In genomic region chr6:76166874-76167273, GRCh38 we compare ENCODE assay signal across 22 cellular contexts.
DNase-seq lines count a peak whose midpoint lies in the region; ATAC-seq and TF ChIP-seq lines count a peak whose summit lies in the region.
"Had no signal": no experiment of that assay in that cellular context is flagged by ENCODE, and none has a peak within 500 bp of the region (broad histone marks: within the 10 kb centered on the region; RNA-seq: fewer than 3 reads in every experiment).

No MANE protein-coding gene starts in this region.

- H3K4me3 Mint-ChIP-seq in stimulated activated naive CD8-positive, alpha-beta T cell treated with anti-CD3 and anti-CD28 coated beads, Interleukin-15, amount 100 ng/mL, for 72 hours = no peak overlapping the region
- H3K4me3 Mint-ChIP-seq in natural killer cell = no peak overlapping the region
- H3K4me3 Mint-ChIP-seq: CD8-positive, alpha-beta memory T cell; H9; T-helper 1 cell treated with Interleukin-12 subunit alpha and Interleukin-12 subunit beta and Interleukin-4 antibody, amounts not matched to agents 30 μg/mL and 1 μg/mL, for 36 hours had no signal

- H3K27me3 Mint-ChIP-seq in stimulated activated naive CD8-positive, alpha-beta T cell treated with anti-CD3 and anti-CD28 coated beads, Interleukin-15, amount 100 ng/mL, for 72 hours = no peaks in the 10 kb centered on the region
- H3K27me3 Mint-ChIP-seq in natural killer cell (ENCODE audit: low read depth in 2 of 2) = no peaks in the 10 kb centered on the region
- H3K27me3 Mint-ChIP-seq: CD8-positive, alpha-beta memory T cell had no signal

- intact Hi-C loops in body of pancreas (cut with DNase I) = no loop called here
- intact Hi-C loops in ascending aorta (cut with DNase I) = no loop called here
- intact Hi-C loops in Right ventricle myocardium superior (cut with DNase I) = no loop called here
- intact Hi-C loops in natural killer cell (cut with micrococcal nuclease) = no loop called here

- peaks cover 10% of the 10 kb centered on the region for H3K36me3 Mint-ChIP-seq in natural killer cell
- H3K36me3 Mint-ChIP-seq: CD8-positive, alpha-beta memory T cell had no signal

- peak; percentile 44 for DNase-seq in NCI-H146 treated with DMSO at 0.1 percent for 48 hours (lab: John Stamatoyannopoulos, UW; ENCODE audit: unreplicated experiment)
- DNase-seq in body of pancreas = peak in 1 of 4 donors; percentile 11
- DNase-seq in ascending aorta (ENCODE audit: low spot score in 2 of 2) = no peak
- no peak for DNase-seq in stimulated activated naive CD8-positive, alpha-beta T cell treated with anti-CD3 and anti-CD28 coated beads, Interleukin-15, amount 100 ng/mL, for 72 hours
- no peak for DNase-seq in Right ventricle myocardium superior
- no peak for DNase-seq in natural killer cell
- DNase-seq: CD8-positive, alpha-beta memory T cell; DMS79 treated with DMSO at 0.1 percent for 48 hours; H9; IMR-90; Kasumi-1; MG63; NCI-H187 treated with DMSO at 0.1 percent for 48 hours; NCI-H2227 treated with DMSO at 0.1 percent for 48 hours; PC-9 had no signal

- H3K27ac Mint-ChIP-seq in stimulated activated naive CD8-positive, alpha-beta T cell treated with anti-CD3 and anti-CD28 coated beads, Interleukin-15, amount 100 ng/mL, for 72 hours = no peak overlapping the region
- H3K27ac Mint-ChIP-seq in natural killer cell = no peak overlapping the region
- H3K27ac Mint-ChIP-seq: CD8-positive, alpha-beta memory T cell; H9; T-helper 1 cell treated with Interleukin-12 subunit alpha and Interleukin-12 subunit beta and Interleukin-4 antibody, amounts not matched to agents 30 μg/mL and 1 μg/mL, for 36 hours had no signal

- H3K4me3 ChIP-seq in body of pancreas (no peak overlapping the region), ascending aorta (no peak overlapping the region)
- H3K4me3 ChIP-seq: A549; BLaER1 treated with 17β-estradiol and CSF1 and Interleukin-3, amounts not matched to agents 10 nM and 100 nM; MG63; PC-9; SJSA1 had no signal

- H3K4me1 ChIP-seq in body of pancreas = no peaks in the 10 kb centered on the region
- H3K4me1 ChIP-seq in ascending aorta = no peaks in the 10 kb centered on the region
- H3K4me1 ChIP-seq: A549, SJSA1 had no signal

- no peak overlapping the region for H3K27ac ChIP-seq in C4-2B
- no peak overlapping the region for H3K27ac ChIP-seq in body of pancreas
- no peak overlapping the region for H3K27ac ChIP-seq in ascending aorta
- H3K27ac ChIP-seq: A549; BLaER1 treated with 17β-estradiol and CSF1 and Interleukin-3, amounts not matched to agents 10 nM and 100 nM; PC-9; RWPE1; SJSA1 had no signal

- 76 to 77% methylated on average over 1 of the region's 1 CpG for WGBS in body of pancreas, 2 donors

- peak; percentile 22; the same call in 1 of the 2 replicates for TF ChIP-seq RAD21 in Ishikawa (IDR thresholded peaks at IDR 0.05; ENCODE audit: low read depth)

- H3K9me3 Mint-ChIP-seq in stimulated activated naive CD8-positive, alpha-beta T cell treated with anti-CD3 and anti-CD28 coated beads, Interleukin-15, amount 100 ng/mL, for 72 hours = peaks cover 21 to 32% of the 10 kb centered on the region in 2 donors
- H3K9me3 Mint-ChIP-seq in natural killer cell = peaks cover 22 to 28% of the 10 kb centered on the region in 2 donors

- H3K27me3 ChIP-seq in body of pancreas (no peaks in the 10 kb centered on the region), ascending aorta (no peaks in the 10 kb centered on the region)
- H3K27me3 ChIP-seq: BLaER1 treated with 17β-estradiol and CSF1 and Interleukin-3, amounts not matched to agents 10 nM and 100 nM; MG63; SJSA1 had no signal

- peak; percentile 14; the same call in 1 of the 2 replicates for TF ChIP-seq CTCF in C4-2B (conservative IDR thresholded peaks at IDR 0.05)
- peak in 4 of 7 experiments; percentile 23 to 42 (median 34) for TF ChIP-seq CTCF in body of pancreas (IDR thresholded peaks at IDR 0.05)
- TF ChIP-seq CTCF in ascending aorta (IDR thresholded peaks at IDR 0.05) = no peak
- TF ChIP-seq CTCF in natural killer cell (IDR thresholded peaks at IDR 0.05) = no peak

- no peak for ATAC-seq in body of pancreas
- ATAC-seq in stimulated activated naive CD8-positive, alpha-beta T cell treated with anti-CD3 and anti-CD28 coated beads, Interleukin-15, amount 100 ng/mL, for 72 hours = no peak
- ATAC-seq in Right ventricle myocardium superior (ENCODE audit: poor library complexity) = no peak
- no peak for ATAC-seq in natural killer cell
- ATAC-seq: A549 had no signal

- H3K36me3 ChIP-seq in body of pancreas (replicated peaks in 1 of 2; ENCODE audit: insufficient read depth in 1 of 2, low read depth in 2 of 2) (no peaks in the 10 kb centered on the region), ascending aorta (no peaks in the 10 kb centered on the region)
- H3K36me3 ChIP-seq: BLaER1 treated with 17β-estradiol and CSF1 and Interleukin-3, amounts not matched to agents 10 nM and 100 nM; MG63; SJSA1 had no signal

- TF ChIP-seq EP300 in Ishikawa (IDR thresholded peaks at IDR 0.05; ENCODE audit: borderline replicate concordance) = no peak

- no peak for TF ChIP-seq POLR2A in body of pancreas (IDR thresholded peaks at IDR 0.05)

- H3K4me1 Mint-ChIP-seq in stimulated activated naive CD8-positive, alpha-beta T cell treated with anti-CD3 and anti-CD28 coated beads, Interleukin-15, amount 100 ng/mL, for 72 hours = no peaks in the 10 kb centered on the region
- no peaks in the 10 kb centered on the region for H3K4me1 Mint-ChIP-seq in natural killer cell
- H3K4me1 Mint-ChIP-seq: CD8-positive, alpha-beta memory T cell; H9 had no signal

- peaks cover 0 to 10% (median 0%) of the 10 kb centered on the region in 3 donors for H3K9me3 ChIP-seq in body of pancreas
- H3K9me3 ChIP-seq in ascending aorta = peaks cover 0 to 3% of the 10 kb centered on the region in 2 donors
- H3K9me3 ChIP-seq: A549, MG63 had no signal

TF ChIP-seq in Ishikawa, 13 proteins besides CTCF, POLR2A, EP300 and RAD21:
- TF ChIP-seq EGR1 (IDR thresholded peaks at IDR 0.05) = no peak
- TF ChIP-seq CREB1 (IDR thresholded peaks at IDR 0.05; ENCODE audit: low read depth) = no peak
- no peak for TF ChIP-seq REST (IDR thresholded peaks at IDR 0.05; ENCODE audit: low read depth)
- TF ChIP-seq ZBTB7A (IDR thresholded peaks at IDR 0.05; ENCODE audit: low read depth) = no peak
- TF ChIP-seq TEAD4 (IDR thresholded peaks at IDR 0.05) = no peak
- TF ChIP-seq, protein P1, sequence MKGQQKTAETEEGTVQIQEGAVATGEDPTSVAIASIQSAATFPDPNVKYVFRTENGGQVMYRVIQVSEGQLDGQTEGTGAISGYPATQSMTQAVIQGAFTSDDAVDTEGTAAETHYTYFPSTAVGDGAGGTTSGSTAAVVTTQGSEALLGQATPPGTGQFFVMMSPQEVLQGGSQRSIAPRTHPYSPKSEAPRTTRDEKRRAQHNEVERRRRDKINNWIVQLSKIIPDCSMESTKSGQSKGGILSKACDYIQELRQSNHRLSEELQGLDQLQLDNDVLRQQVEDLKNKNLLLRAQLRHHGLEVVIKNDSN (IDR thresholded peaks at IDR 0.05) = no peak
- no peak for TF ChIP-seq NFIC (IDR thresholded peaks at IDR 0.05)

Comparison
In these comparisons a context has a peak if more than half of its experiments do, and no peak if none do; other contexts are left out.
1. CTCF ChIP-seq: peak in C4-2B (single experiment) and body of pancreas (4 of 7); none in ascending aorta (0 of 3) and natural killer cell (single experiment).